8 cellular contexts compared by ENCODE assay signal in the genomic region with DNA sequence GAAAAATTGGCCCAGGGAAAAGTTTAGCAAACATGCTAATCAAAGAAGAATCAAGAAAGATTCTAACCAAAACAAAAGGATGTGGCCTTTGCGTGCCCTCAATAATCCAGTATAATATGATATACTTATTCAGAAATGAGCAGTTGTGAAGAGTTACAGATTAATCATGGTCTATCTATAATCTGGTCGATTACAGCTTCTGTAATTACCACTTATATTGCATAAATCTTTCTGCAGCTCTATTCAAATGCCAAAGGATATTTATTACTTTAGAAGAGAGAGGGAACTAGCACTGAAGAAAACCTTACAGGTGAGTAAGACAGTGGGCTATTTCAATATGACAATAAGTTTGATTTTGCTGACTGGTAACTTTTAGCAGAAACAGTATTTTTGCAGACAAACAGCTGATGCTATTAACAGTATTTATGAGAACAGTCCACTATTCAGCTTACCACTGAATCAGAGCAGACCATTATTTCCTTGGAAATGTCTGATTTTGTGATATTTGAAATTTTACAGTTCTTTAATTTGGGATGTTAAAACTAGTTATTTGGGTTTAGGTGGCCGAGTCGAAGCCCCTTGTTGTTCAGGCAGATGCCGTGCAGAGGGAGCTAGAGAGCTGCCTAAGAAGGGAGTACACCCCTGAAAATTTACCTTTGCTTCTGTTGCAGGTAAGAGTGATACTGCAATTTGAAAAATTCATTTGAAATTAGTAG.
DNase-seq lines count a peak whose midpoint lies in the region; ATAC-seq, FAIRE-seq and TF ChIP-seq lines count a peak whose summit lies in the region.

No MANE protein-coding gene starts in this region.

- WGBS in pancreas, 2 donors = 8 to 9% methylated on average over 5 of the region's 5 CpGs
- 19 to 25% methylated on average over 3 to 5 of the region's 5 CpGs for WGBS in transverse colon (ENCODE audit: low coverage in 1 of 2), 2 donors

- peak; percentile 47 for FAIRE-seq in pancreas (lab: Jason Lieb, UNC)

- no peak overlapping the region for H3K27ac Mint-ChIP-seq in CD8-positive, alpha-beta memory T cell
- peak overlapping the region; percentile 40 for H3K27ac Mint-ChIP-seq in activated T-cell treated with anti-CD3 and anti-CD28 coated beads, Interleukin-2, amount 50 U/mL, for 72 hours

- H3K27ac ChIP-seq in CD8-positive, alpha-beta memory T cell (ENCODE audit: low read depth, low read length) = no peak overlapping the region
- H3K27ac ChIP-seq in PC-9 (no peak overlapping the region), foreskin keratinocyte (no peak overlapping the region), pancreas (no peak overlapping the region), transverse colon (no peak overlapping the region)

- H3K9me2 ChIP-seq in PC-9 (ENCODE audit: insufficient read depth) = no peaks in the 10 kb centered on the region

- no peak overlapping the region for H3K4me3 Mint-ChIP-seq in CD8-positive, alpha-beta memory T cell
- H3K4me3 Mint-ChIP-seq in activated T-cell treated with anti-CD3 and anti-CD28 coated beads, Interleukin-2, amount 50 U/mL, for 72 hours = no peak overlapping the region

- no peak for TF ChIP-seq POLR2A in transverse colon (IDR thresholded peaks at IDR 0.05)

- H4K20me1 ChIP-seq in PC-9 (ENCODE audit: insufficient read depth) = no peaks in the 10 kb centered on the region

- H3K4me1 ChIP-seq in CD8-positive, alpha-beta memory T cell (ENCODE audit: insufficient read depth, low read length) = no peaks in the 10 kb centered on the region
- H3K4me1 ChIP-seq in PC-9 (replicated peaks; ENCODE audit: insufficient read depth) (no peaks in the 10 kb centered on the region), foreskin keratinocyte (no peaks in the 10 kb centered on the region), pancreas (peaks cover 0 to 13% (median under 1%) of the 10 kb centered on the region in 3 donors), transverse colon (peaks cover 0 to 14% (median 1%) of the 10 kb centered on the region in 4 donors)

- CTCF ChIA-PET in CD8-positive, alpha-beta memory T cell (lab: Charles Lee) = interaction anchor here (0.9 to 4.9 kb wide), 15 partner anchors 13 to 852 kb away, joined by 3 to 73 read pairs (median 4); partner anchors contain the start of gene CD164
- CTCF ChIA-PET in PC-9 (lab: Charles Lee) = interaction anchor here (0.7 to 1.7 kb wide), 2 partner anchors 9 to 196 kb away, joined by 3 to 17 read pairs; partner anchors contain the start of gene CD164

- peak; percentile 42 to 71 (median 49) for DNase-seq in CD8-positive, alpha-beta memory T cell
- DNase-seq in PC-9 (peak; percentile 52 to 60), foreskin keratinocyte (peak in 1 of 2 donors; percentile 31), pancreas (peak in 5 of 6 donors; percentile 35 to 70 (median 56)), transverse colon (peak; percentile 72)
- peak; percentile 58 to 60 for DNase-seq in activated T-cell treated with anti-CD3 and anti-CD28 coated beads, Interleukin-2, amount 50 U/mL, for 72 hours

- peaks cover 3 to 45% of the 10 kb centered on the region in 2 donors for H3K27me3 Mint-ChIP-seq in CD8-positive, alpha-beta memory T cell
- peaks cover 47% of the 10 kb centered on the region for H3K27me3 Mint-ChIP-seq in activated T-cell treated with anti-CD3 and anti-CD28 coated beads, Interleukin-2, amount 50 U/mL, for 72 hours (ENCODE audit: low read depth)

- H3K79me2 ChIP-seq in PC-9 (ENCODE audit: low read depth) = no peaks in the 10 kb centered on the region

- peaks cover 3 to 20% (median 5%) of the 10 kb centered on the region in 3 donors for H3K36me3 Mint-ChIP-seq in CD8-positive, alpha-beta memory T cell
- peaks cover 11 to 12% of the 10 kb centered on the region in 2 donors for H3K36me3 Mint-ChIP-seq in activated T-cell treated with anti-CD3 and anti-CD28 coated beads, Interleukin-2, amount 50 U/mL, for 72 hours (ENCODE audit: insufficient read depth in 2 of 2)

- H3K4me3 ChIP-seq in CD8-positive, alpha-beta memory T cell (ENCODE audit: low read length) = no peak overlapping the region
- H3K4me3 ChIP-seq in PC-9 (no peak overlapping the region), pancreas (no peak overlapping the region), transverse colon (no peak overlapping the region)

- H3K4me2 ChIP-seq in PC-9 = no peak overlapping the region

- no TSS peak for BruUV-seq in PC-9 (replicated peaks; lab: Mats Ljungman, UMichigan)

- H3F3A ChIP-seq in PC-9 (ENCODE audit: insufficient read depth, low read depth) = no peaks in the 10 kb centered on the region

- in situ Hi-C loops in transverse colon (cut with MboI; ENCODE audit: low pct_ligation_motif_present in 1 of 4, low pct_unique_long_range_greater_than_20kb in 1 of 4, low sequenced_read_pairs in 3 of 4) = loop anchor here (5.0 to 25.0 kb wide), 4 partner anchors 195 to 500 kb away; partner anchors contain the start of genes CD164 (in 4 of the 4), AK9 (in 2 of the 4) and FIG4 (in 2 of the 4)

- no peaks in the 10 kb centered on the region for H3K27me3 ChIP-seq in CD8-positive, alpha-beta memory T cell (ENCODE audit: insufficient read depth, low read length, poor library complexity, severe bottlenecking)
- no peaks in the 10 kb centered on the region for H3K27me3 ChIP-seq in PC-9 (ENCODE audit: insufficient read depth, low read depth)
- H3K27me3 ChIP-seq in foreskin keratinocyte = peaks cover 47% of the 10 kb centered on the region
- no peaks in the 10 kb centered on the region for H3K27me3 ChIP-seq in pancreas
- no peaks in the 10 kb centered on the region for H3K27me3 ChIP-seq in transverse colon

- no peak for TF ChIP-seq EP300 in transverse colon (IDR thresholded peaks at IDR 0.05; ENCODE audit: low read depth)

- peaks cover 0 to 13% (median 8%) of the 10 kb centered on the region in 5 donors for H3K9me3 Mint-ChIP-seq in CD8-positive, alpha-beta memory T cell
- peaks cover 8 to 11% of the 10 kb centered on the region in 2 donors for H3K9me3 Mint-ChIP-seq in activated T-cell treated with anti-CD3 and anti-CD28 coated beads, Interleukin-2, amount 50 U/mL, for 72 hours

- POLR2A ChIA-PET in CD8-positive, alpha-beta memory T cell (lab: Charles Lee) = interaction anchor here (0.7 to 2.2 kb wide), 2 partner anchors 10 to 195 kb away, joined by 5 to 15 read pairs; partner anchors contain the start of gene CD164
- POLR2A ChIA-PET in PC-9 (lab: Charles Lee; ENCODE audit: unreplicated experiment) = interaction anchor here (0.6 kb wide), 1 partner anchor 174 kb away, joined by 5 read pairs; no protein-coding TSS in a partner anchor

- TF ChIP-seq CTCF in PC-9 (conservative IDR thresholded peaks at IDR 0.05) = peak; percentile 98
- peak; percentile 90 for TF ChIP-seq CTCF in foreskin keratinocyte (conservative IDR thresholded peaks at IDR 0.05)
- TF ChIP-seq CTCF in pancreas (IDR thresholded peaks at IDR 0.05) = peak; percentile 68 to 94 (median 80)
- peak; percentile 88 to 94 (median 92) for TF ChIP-seq CTCF in transverse colon (IDR thresholded peaks at IDR 0.05)

- no peaks in the 10 kb centered on the region for H3K4me1 Mint-ChIP-seq in CD8-positive, alpha-beta memory T cell
- H3K4me1 Mint-ChIP-seq in activated T-cell treated with anti-CD3 and anti-CD28 coated beads, Interleukin-2, amount 50 U/mL, for 72 hours (ENCODE audit: low read depth) = no peaks in the 10 kb centered on the region

- no peak overlapping the region for H2AFZ ChIP-seq in PC-9

- no peaks in the 10 kb centered on the region for H3K9me3 ChIP-seq in CD8-positive, alpha-beta memory T cell (ENCODE audit: low read length)
- H3K9me3 ChIP-seq in PC-9 (ENCODE audit: insufficient read depth, low read depth) (no peaks in the 10 kb centered on the region; the same call in 1 of the 2 replicates), pancreas (no peaks in the 10 kb centered on the region), transverse colon (peaks cover 5 to 11% of the 10 kb centered on the region in 2 donors)

- no peaks in the 10 kb centered on the region for H3K36me3 ChIP-seq in CD8-positive, alpha-beta memory T cell (ENCODE audit: insufficient read depth, low read length)
- H3K36me3 ChIP-seq in PC-9 (ENCODE audit: low read depth) (no peaks in the 10 kb centered on the region), pancreas (no peaks in the 10 kb centered on the region), transverse colon (no peaks in the 10 kb centered on the region)

- intact Hi-C loops in PC-9 (cut with micrococcal nuclease; ENCODE audit: unreplicated experiment) = loop anchor here (1.0 to 5.0 kb wide), 5 partner anchors 196 to 865 kb away; partner anchors contain the start of genes AK9, FIG4 and MICAL1
- intact Hi-C loops in pancreas (cut with DNase I) = loop anchor here in 2 of 3 donors (5.0 to 10.0 kb wide), 2 partner anchors 200 to 207 kb away; no protein-coding TSS in a partner anchor
- intact Hi-C loops in transverse colon (cut with DNase I; ENCODE audit: low total_unique reads) = loop anchor here (5.0 kb wide), 1 partner anchor 195 kb away; the partner anchor contains the start of gene CD164

- ATAC-seq in HG02973 (IDR thresholded peaks at IDR 0.05; ENCODE audit: unreplicated experiment) = peak; percentile 73
- peak; percentile 61 to 79 for ATAC-seq in activated T-cell treated with anti-CD3 and anti-CD28 coated beads, Interleukin-2, amount 50 U/mL, for 72 hours (replicated peaks in 1 of 2)
- peak; percentile 57 for ATAC-seq in foreskin keratinocyte
- ATAC-seq in pancreas = peak; percentile 81 to 100 (median 98)
- ATAC-seq in HG02571 (IDR thresholded peaks at IDR 0.05; ENCODE audit: unreplicated experiment) = no peak
